16 cellular contexts compared by ENCODE assay signal in genomic region chr5:96771395-96771794, GRCh38. TPM values are rescaled to one million over a fixed set of nuclear protein-coding genes. Genes with fewer than 3 reads are reported as not detected.
DNase-seq lines count a peak whose midpoint lies in the region; ATAC-seq and TF ChIP-seq lines count a peak whose summit lies in the region.
"Had no signal": no experiment of that assay in that cellular context is flagged by ENCODE, and none has a peak within 500 bp of the region (broad histone marks: within the 10 kb centered on the region; RNA-seq: fewer than 3 reads in every experiment).

No MANE protein-coding gene starts in this region.

- CTCF ChIA-PET in CD4-positive, alpha-beta T cell (lab: Charles Lee): interaction anchor here (1.5 to 2.9 kb wide), 3 partner anchors 10 to 19 kb away, joined by 3 to 12 read pairs (median 6); no protein-coding TSS in a partner anchor
- CTCF ChIA-PET in activated CD8-positive, alpha-beta T cell treated with anti-CD3 and anti-CD28 coated beads for 36 hours (lab: Charles Lee): interaction anchor here (0.6 to 4.3 kb wide), 6 partner anchors 9 to 393 kb away, joined by 3 to 23 read pairs (median 4); no protein-coding TSS in a partner anchor
- CTCF ChIA-PET in naive thymus-derived CD4-positive, alpha-beta T cell (lab: Charles Lee): interaction anchor here (0.9 to 1.8 kb wide), 5 partner anchors 10 to 96 kb away, joined by 3 to 7 read pairs (median 3); no protein-coding TSS in a partner anchor

- no peak for DNase-seq in CD4-positive, alpha-beta T cell
- DNase-seq in activated CD8-positive, alpha-beta T cell treated with anti-CD3 and anti-CD28 coated beads for 36 hours: no peak
- no peak for DNase-seq in naive thymus-derived CD4-positive, alpha-beta T cell
- DNase-seq in left colon (no peak), upper lobe of left lung (no peak), nucleus accumbens (lab: John Stamatoyannopoulos, UW) (no peak)
- DNase-seq: activated CD4-positive, alpha-beta T cell treated with anti-CD3 and anti-CD28 coated beads, Interleukin-2, amount 50 U/mL, for 48 hours; activated gamma-delta T cell treated with Interleukin-2 at 50 U/mL for 16 hours; brain microvascular endothelial cell; DMS 273 treated with DMSO at 0.1 percent for 48 hours; NCI-H2081; SIG-M5; T-helper 9 cell had no signal

- TF ChIP-seq CTCF in CD4-positive, alpha-beta T cell (IDR thresholded peaks at IDR 0.05): no peak
- TF ChIP-seq CTCF in activated CD8-positive, alpha-beta T cell treated with anti-CD3 and anti-CD28 coated beads for 36 hours (IDR thresholded peaks at IDR 0.05): no peak
- TF ChIP-seq CTCF in upper lobe of left lung (IDR thresholded peaks at IDR 0.05): no peak

- no peak overlapping the region for H3K4me3 Mint-ChIP-seq in CD4-positive, alpha-beta T cell
- H3K4me3 Mint-ChIP-seq in activated CD8-positive, alpha-beta T cell treated with anti-CD3 and anti-CD28 coated beads for 36 hours: no peak overlapping the region
- H3K4me3 Mint-ChIP-seq in naive thymus-derived CD4-positive, alpha-beta T cell: peak overlapping the region in 1 of 10 donors; percentile 69
- H3K4me3 Mint-ChIP-seq: neural crest cell had no signal

- no peaks in the 10 kb centered on the region for H3K27me3 Mint-ChIP-seq in CD4-positive, alpha-beta T cell
- no peaks in the 10 kb centered on the region for H3K27me3 Mint-ChIP-seq in activated CD8-positive, alpha-beta T cell treated with anti-CD3 and anti-CD28 coated beads for 36 hours
- H3K27me3 Mint-ChIP-seq in naive thymus-derived CD4-positive, alpha-beta T cell: no peaks in the 10 kb centered on the region

- H3K36me3 ChIP-seq in naive thymus-derived CD4-positive, alpha-beta T cell (ENCODE audit: control insufficient read depth in 2 of 3, insufficient read depth in 3 of 3, low read length in 3 of 3): peaks cover 20 to 78% (median 49%) of the 10 kb centered on the region in 3 experiments
- H3K36me3 ChIP-seq in upper lobe of left lung: peaks cover 56 to 100% (median 74%) of the 10 kb centered on the region in 4 donors

- H3K9me3 ChIP-seq in CD4-positive, alpha-beta T cell (ENCODE audit: control insufficient read depth, low read length): no peaks in the 10 kb centered on the region
- no peaks in the 10 kb centered on the region for H3K9me3 ChIP-seq in naive thymus-derived CD4-positive, alpha-beta T cell (ENCODE audit: control insufficient read depth in 2 of 3, low read length in 3 of 3)
- no peaks in the 10 kb centered on the region for H3K9me3 ChIP-seq in upper lobe of left lung

- no peaks in the 10 kb centered on the region for H3K9me3 Mint-ChIP-seq in CD4-positive, alpha-beta T cell
- no peaks in the 10 kb centered on the region for H3K9me3 Mint-ChIP-seq in activated CD8-positive, alpha-beta T cell treated with anti-CD3 and anti-CD28 coated beads for 36 hours
- no peaks in the 10 kb centered on the region for H3K9me3 Mint-ChIP-seq in naive thymus-derived CD4-positive, alpha-beta T cell
- H3K9me3 Mint-ChIP-seq: neural crest cell had no signal

- intact Hi-C loops in CD4-positive, alpha-beta T cell (cut with DNase I, micrococcal nuclease): loop anchor here in 1 of 2 experiments (10.0 kb wide), 1 partner anchor 233 kb away; no protein-coding TSS in a partner anchor
- intact Hi-C loops in activated CD8-positive, alpha-beta T cell treated with anti-CD3 and anti-CD28 coated beads for 36 hours (cut with micrococcal nuclease): no loop called here
- intact Hi-C loops in naive thymus-derived CD4-positive, alpha-beta T cell (cut with micrococcal nuclease): loop anchor here in 1 of 2 donors (2.0 to 10.0 kb wide), 2 partner anchors 13 to 133 kb away; no protein-coding TSS in a partner anchor
- intact Hi-C loops in left colon (cut with DNase I, micrococcal nuclease): no loop called here

- 63 to 65% methylated on average over 1 of the region's 1 CpG for WGBS in upper lobe of left lung, 2 donors

- H3K4me3 ChIP-seq in naive thymus-derived CD4-positive, alpha-beta T cell (ENCODE audit: low read length): no peak overlapping the region
- H3K4me3 ChIP-seq in upper lobe of left lung: no peak overlapping the region
- H3K4me3 ChIP-seq: lung had no signal

- peaks cover 96% of the 10 kb centered on the region for H3K36me3 Mint-ChIP-seq in CD4-positive, alpha-beta T cell (ENCODE audit: low read depth)
- peaks cover 51% of the 10 kb centered on the region for H3K36me3 Mint-ChIP-seq in activated CD8-positive, alpha-beta T cell treated with anti-CD3 and anti-CD28 coated beads for 36 hours (ENCODE audit: low read depth)
- H3K36me3 Mint-ChIP-seq in naive thymus-derived CD4-positive, alpha-beta T cell: peaks cover 16 to 57% (median 28%) of the 10 kb centered on the region in 5 donors

- no peak overlapping the region for H3K27ac ChIP-seq in CD4-positive, alpha-beta T cell (ENCODE audit: low read depth, low read length)
- H3K27ac ChIP-seq in naive thymus-derived CD4-positive, alpha-beta T cell (ENCODE audit: low read depth, low read length): no peak overlapping the region
- H3K27ac ChIP-seq in upper lobe of left lung: peak overlapping the region in 1 of 4 donors; percentile 20
- H3K27ac ChIP-seq: brain microvascular endothelial cell had no signal

- H3K4me1 ChIP-seq in naive thymus-derived CD4-positive, alpha-beta T cell (ENCODE audit: control insufficient read depth in 2 of 2, insufficient read depth in 2 of 2, low read length in 2 of 2): peaks cover 0 to 5% of the 10 kb centered on the region in 2 donors
- H3K4me1 ChIP-seq in upper lobe of left lung: no peaks in the 10 kb centered on the region

- no peak for TF ChIP-seq EP300 in upper lobe of left lung (IDR thresholded peaks at IDR 0.05)

- no peak for TF ChIP-seq POLR2A in upper lobe of left lung (IDR thresholded peaks at IDR 0.05)

- ATAC-seq in CD4-positive, alpha-beta T cell (ENCODE audit: poor library complexity): no peak
- peak; percentile 58 for ATAC-seq in GM18870 (IDR thresholded peaks at IDR 0.05; ENCODE audit: unreplicated experiment)
- ATAC-seq in activated CD8-positive, alpha-beta T cell treated with anti-CD3 and anti-CD28 coated beads for 36 hours: peak; percentile 81
- ATAC-seq in naive thymus-derived CD4-positive, alpha-beta T cell: no peak
- no peak for ATAC-seq in left colon
- ATAC-seq in upper lobe of left lung (ENCODE audit: low FRiP score in 2 of 2): no peak

- H3K27ac Mint-ChIP-seq in CD4-positive, alpha-beta T cell: peak overlapping the region; percentile 81
- H3K27ac Mint-ChIP-seq in activated CD8-positive, alpha-beta T cell treated with anti-CD3 and anti-CD28 coated beads for 36 hours: peak overlapping the region; percentile 72
- H3K27ac Mint-ChIP-seq in naive thymus-derived CD4-positive, alpha-beta T cell: peak overlapping the region; percentile 32 to 84 (median 73)

- peaks cover 8% of the 10 kb centered on the region for H3K4me1 Mint-ChIP-seq in CD4-positive, alpha-beta T cell (ENCODE audit: low read depth)
- H3K4me1 Mint-ChIP-seq in activated CD8-positive, alpha-beta T cell treated with anti-CD3 and anti-CD28 coated beads for 36 hours (ENCODE audit: low read depth): peaks cover 16% of the 10 kb centered on the region
- peaks cover 5 to 27% (median 22%) of the 10 kb centered on the region in 7 donors for H3K4me1 Mint-ChIP-seq in naive thymus-derived CD4-positive, alpha-beta T cell
- H3K4me1 Mint-ChIP-seq: neural crest cell had no signal

- H3K27me3 ChIP-seq in CD4-positive, alpha-beta T cell (ENCODE audit: control insufficient read depth, insufficient read depth, low read length): no peaks in the 10 kb centered on the region
- H3K27me3 ChIP-seq in naive thymus-derived CD4-positive, alpha-beta T cell (ENCODE audit: control insufficient read depth in 2 of 2, insufficient read depth in 2 of 2, low read length in 2 of 2): no peaks in the 10 kb centered on the region
- H3K27me3 ChIP-seq in upper lobe of left lung: no peaks in the 10 kb centered on the region
- H3K27me3 ChIP-seq: brain microvascular endothelial cell had no signal

- POLR2A ChIA-PET in CD4-positive, alpha-beta T cell (lab: Charles Lee): interaction anchor here (1.1 to 2.9 kb wide), 2 partner anchors 37 to 411 kb away, joined by 3 to 12 read pairs; partner anchors contain the start of genes ERAP1 and RIOK2
- POLR2A ChIA-PET in activated CD8-positive, alpha-beta T cell treated with anti-CD3 and anti-CD28 coated beads for 36 hours (lab: Charles Lee): no interaction called here
- POLR2A ChIA-PET in naive thymus-derived CD4-positive, alpha-beta T cell (lab: Charles Lee): interaction anchor here (0.6 to 1.7 kb wide), 4 partner anchors 9 to 43 kb away, joined by 3 to 5 read pairs (median 3); partner anchors contain the start of gene ERAP1

RNA-seq across cellular contexts. Expression of gene ERAP1, which starts 36.4 kb away (rescaled TPM):
- 10 to 100 TPM; 45.0 to 47.4 TPM for total RNA-seq in CD4-positive, alpha-beta T cell
- 10 to 100 TPM; 60.1 to 62.3 TPM for total RNA-seq in activated CD8-positive, alpha-beta T cell treated with anti-CD3 and anti-CD28 coated beads for 36 hours
- total RNA-seq in naive thymus-derived CD4-positive, alpha-beta T cell: 100 to 1,000 TPM in 3 of 5 experiments, 10 to 100 TPM in 2; 79.0 to 184 (median 153) TPM
- polyA plus RNA-seq in naive thymus-derived CD4-positive, alpha-beta T cell: 10 to 100 TPM; 50.4 to 72.6 TPM
- total RNA-seq in left colon (100 to 1,000 TPM; 112 to 120 TPM), upper lobe of left lung (10 to 100 TPM; 26.2 to 62.5 (median 49.5) TPM)

Comparison
In these comparisons a context has a peak if more than half of its experiments do, and no peak if none do; other contexts are left out.
1. ATAC-seq: peak in GM18870 (single experiment) and activated CD8-positive, alpha-beta T cell treated with anti-CD3 and anti-CD28 coated beads for 36 hours (single experiment); none in CD4-positive, alpha-beta T cell (single experiment), naive thymus-derived CD4-positive, alpha-beta T cell (single experiment), left colon (single experiment) and upper lobe of left lung (0 of 2).
2. Peak in every context shown above with its lines, with median percentiles within 50 percentile points of each other: H3K27ac Mint-ChIP-seq.